ENCODE assay signal across 14 cellular contexts in genomic region chr1:198892065-198892464, GRCh38.
DNase-seq lines count a peak whose midpoint lies in the region; ATAC-seq and TF ChIP-seq lines count a peak whose summit lies in the region.
"Had no signal": no experiment of that assay in that cellular context is flagged by ENCODE, and none has a peak within 500 bp of the region (broad histone marks: within the 10 kb centered on the region; RNA-seq: fewer than 3 reads in every experiment).

No MANE protein-coding gene starts in this region.

- no peaks in the 10 kb centered on the region for H3K27me3 Mint-ChIP-seq in T-helper 2 cell treated with Interferon-gamma antibody and Interleukin-4, amounts not matched to agents 5 μg/mL and 100 μg/mL, for 36 hours (ENCODE audit: low read depth)
- H3K27me3 Mint-ChIP-seq: dendritic cell treated with granulocyte-macrophage colony-stimulating factor and Interleukin-4, amounts not matched to agents 40 ng/mL and 50 ng/mL, for 4 days had no signal

- no peaks in the 10 kb centered on the region for H3K9me3 Mint-ChIP-seq in T-helper 2 cell treated with Interferon-gamma antibody and Interleukin-4, amounts not matched to agents 5 μg/mL and 100 μg/mL, for 36 hours
- H3K9me3 Mint-ChIP-seq: dendritic cell treated with granulocyte-macrophage colony-stimulating factor and Interleukin-4, amounts not matched to agents 40 ng/mL and 50 ng/mL, for 4 days had no signal

- intact Hi-C loops in left ventricle myocardium inferior (cut with micrococcal nuclease), result no loop called here
- intact Hi-C loops in cardiac septum (cut with DNase I), result no loop called here

- TF ChIP-seq CTCF in left ventricle myocardium inferior (IDR thresholded peaks at IDR 0.05; ENCODE audit: borderline replicate concordance) (no peak), fibroblast of the aortic adventitia (IDR thresholded peaks at IDR 0.05; ENCODE audit: insufficient read depth, low read length) (no peak)

- H3K36me3 ChIP-seq in left ventricle myocardium inferior (no peaks in the 10 kb centered on the region), HAP-1 (replicated peaks) (peaks cover 7% of the 10 kb centered on the region)

- H3K4me3 Mint-ChIP-seq in T-helper 2 cell treated with Interferon-gamma antibody and Interleukin-4, amounts not matched to agents 5 μg/mL and 100 μg/mL, for 36 hours, result no peak overlapping the region
- H3K4me3 Mint-ChIP-seq: dendritic cell treated with granulocyte-macrophage colony-stimulating factor and Interleukin-4, amounts not matched to agents 40 ng/mL and 50 ng/mL, for 4 days had no signal

- in situ Hi-C loops in HAP-1 (cut with MboI; ENCODE audit: low sequenced_read_pairs), result no loop called here

- DNase-seq in left ventricle myocardium inferior (no peak), cardiac septum (ENCODE audit: low spot score) (no peak), NCI-H748 (lab: John Stamatoyannopoulos, UW; ENCODE audit: unreplicated experiment) (peak; percentile 41), fibroblast of the aortic adventitia (ENCODE audit: low read depth) (peak; percentile 54), HAP-1 (ENCODE audit: low spot score in 2 of 2) (no peak)
- no peak for DNase-seq in stimulated activated CD4-positive, alpha-beta T cell treated with anti-CD3 and anti-CD28 coated beads, Interleukin-4, amount 100 ng/mL, for 1 hour
- DNase-seq in T-helper 2 cell treated with Interferon-gamma antibody and Interleukin-4, amounts not matched to agents 5 μg/mL and 100 μg/mL, for 36 hours (ENCODE audit: low spot score), result no peak
- DNase-seq: activated CD4-positive, alpha-beta T cell treated with anti-CD3 and anti-CD28 coated beads for 48 hours; activated effector memory CD4-positive, alpha-beta T cell treated with Interleukin-2 at 50 U/mL for 16 hours; NCI-H345; stimulated activated CD8-positive, alpha-beta memory T cell treated with anti-CD3 and anti-CD28 coated beads, Interleukin-4, amount 100 ng/mL, for 48 hours had no signal

- H3K4me1 Mint-ChIP-seq in T-helper 2 cell treated with Interferon-gamma antibody and Interleukin-4, amounts not matched to agents 5 μg/mL and 100 μg/mL, for 36 hours (ENCODE audit: low read depth), result peaks cover 12% of the 10 kb centered on the region

- no peak overlapping the region for H3K27ac Mint-ChIP-seq in T-helper 2 cell treated with Interferon-gamma antibody and Interleukin-4, amounts not matched to agents 5 μg/mL and 100 μg/mL, for 36 hours
- H3K27ac Mint-ChIP-seq: dendritic cell treated with granulocyte-macrophage colony-stimulating factor and Interleukin-4, amounts not matched to agents 40 ng/mL and 50 ng/mL, for 4 days had no signal

- H3K4me1 ChIP-seq in left ventricle myocardium inferior, result peaks cover 14% of the 10 kb centered on the region
- H3K4me1 ChIP-seq in HAP-1, result no peaks in the 10 kb centered on the region

- H3K9me3 ChIP-seq in left ventricle myocardium inferior (replicated peaks) (no peaks in the 10 kb centered on the region), HAP-1 (no peaks in the 10 kb centered on the region)
- H3K9me3 ChIP-seq: BLaER1 treated with 17β-estradiol and CSF1 and Interleukin-3, amounts not matched to agents 10 nM and 100 nM had no signal

- no peak overlapping the region for H3K4me3 ChIP-seq in left ventricle myocardium inferior
- no peak overlapping the region for H3K4me3 ChIP-seq in fibroblast of the aortic adventitia (ENCODE audit: low read depth, low read length)
- no peak overlapping the region for H3K4me3 ChIP-seq in HAP-1
- H3K4me3 ChIP-seq: BLaER1 treated with 17β-estradiol and CSF1 and Interleukin-3, amounts not matched to agents 10 nM and 100 nM had no signal

- peak overlapping the region; percentile 61 for H3K27ac ChIP-seq in left ventricle myocardium inferior (replicated peaks)

- peaks cover 61% of the 10 kb centered on the region for H3K36me3 Mint-ChIP-seq in T-helper 2 cell treated with Interferon-gamma antibody and Interleukin-4, amounts not matched to agents 5 μg/mL and 100 μg/mL, for 36 hours (ENCODE audit: low read depth)

- ATAC-seq in HG02571 (IDR thresholded peaks at IDR 0.05; ENCODE audit: unreplicated experiment), result no peak

- no peaks in the 10 kb centered on the region for H3K27me3 ChIP-seq in left ventricle myocardium inferior (ENCODE audit: low read depth)
- no peaks in the 10 kb centered on the region for H3K27me3 ChIP-seq in HAP-1 (ENCODE audit: low read depth)
- H3K27me3 ChIP-seq: BLaER1 treated with 17β-estradiol and CSF1 and Interleukin-3, amounts not matched to agents 10 nM and 100 nM had no signal

Comparison
In these comparisons a context has a peak if more than half of its experiments do, and no peak if none do; other contexts are left out.
1. DNase-seq: peak in NCI-H748 (single experiment) and fibroblast of the aortic adventitia (single experiment); none in left ventricle myocardium inferior (single experiment), cardiac septum (single experiment), stimulated activated CD4-positive, alpha-beta T cell treated with anti-CD3 and anti-CD28 coated beads, Interleukin-4, amount 100 ng/mL, for 1 hour (single experiment), HAP-1 (0 of 2) and T-helper 2 cell treated with Interferon-gamma antibody and Interleukin-4, amounts not matched to agents 5 μg/mL and 100 μg/mL, for 36 hours (single experiment).